8 cellular contexts compared by ENCODE assay signal in the genomic region with DNA sequence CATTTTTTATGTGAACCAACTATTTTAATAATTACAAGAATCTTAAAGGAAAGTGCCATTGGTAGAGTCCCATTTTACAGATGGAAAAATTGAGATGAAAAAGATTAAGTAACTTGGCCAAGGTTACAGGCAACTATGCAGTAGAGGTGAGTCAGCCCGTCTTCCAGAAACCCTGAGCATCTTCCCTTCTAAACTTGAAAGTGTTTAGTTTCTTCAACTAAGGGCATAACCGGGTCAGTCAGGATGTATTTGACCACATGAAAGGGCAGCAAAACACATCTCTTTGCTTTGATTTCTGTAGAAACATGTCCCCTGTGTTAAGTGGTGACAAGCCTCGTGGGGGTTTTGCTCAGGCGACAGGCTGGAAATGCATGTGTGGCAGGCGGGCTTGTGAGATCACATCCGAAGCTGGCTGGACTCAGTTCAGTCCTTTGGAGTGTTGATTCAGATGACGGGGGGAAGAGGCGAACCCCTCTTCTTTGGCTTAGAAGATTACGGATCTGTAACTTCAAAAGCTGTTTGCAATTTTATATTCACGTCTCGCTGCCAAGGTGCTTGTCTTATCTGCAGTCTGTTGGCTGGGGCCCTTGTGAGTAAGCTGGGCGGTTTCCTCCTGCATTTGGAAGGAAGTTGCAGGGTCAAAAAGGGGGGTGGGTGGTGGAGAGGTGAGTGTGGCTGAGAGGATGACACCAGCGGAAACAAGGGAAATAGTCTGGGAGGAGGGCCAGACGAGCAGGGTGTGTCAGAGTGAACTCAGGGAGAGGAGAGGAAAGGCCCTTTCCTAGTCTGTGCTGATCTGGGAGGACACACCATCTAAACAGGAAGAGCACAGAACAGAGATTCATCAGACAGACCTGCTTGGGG.
DNase-seq lines count a peak whose midpoint lies in the region; ATAC-seq and TF ChIP-seq lines count a peak whose summit lies in the region.

No MANE protein-coding gene starts in this region.

- no peak for TF ChIP-seq EP300 in suprapubic skin (IDR thresholded peaks at IDR 0.05)

- no peak overlapping the region for H3K4me3 ChIP-seq in suprapubic skin

- H3K36me3 Mint-ChIP-seq in activated CD4-positive, alpha-beta T cell treated with anti-CD3 and anti-CD28 coated beads, Interleukin-2, amount 10 ng/mL, durations not matched to agents 24 days and 14 days (ENCODE audit: low read depth) = peaks cover 1% of the 10 kb centered on the region
- no peaks in the 10 kb centered on the region for H3K36me3 Mint-ChIP-seq in nephron progenitor cell (ENCODE audit: low read depth)

- H3K4me1 Mint-ChIP-seq in activated CD4-positive, alpha-beta T cell treated with anti-CD3 and anti-CD28 coated beads, Interleukin-2, amount 10 ng/mL, durations not matched to agents 24 days and 14 days = peaks cover 71% of the 10 kb centered on the region
- H3K4me1 Mint-ChIP-seq in nephron progenitor cell = peaks cover 63% of the 10 kb centered on the region

- H3K9me3 ChIP-seq in suprapubic skin = no peaks in the 10 kb centered on the region

- H3K27me3 Mint-ChIP-seq in activated CD4-positive, alpha-beta T cell treated with anti-CD3 and anti-CD28 coated beads, Interleukin-2, amount 10 ng/mL, durations not matched to agents 24 days and 14 days = no peaks in the 10 kb centered on the region
- H3K27me3 Mint-ChIP-seq in nephron progenitor cell (ENCODE audit: low read depth, poor library complexity) = peaks cover 13% of the 10 kb centered on the region

- H3K9me3 Mint-ChIP-seq in activated CD4-positive, alpha-beta T cell treated with anti-CD3 and anti-CD28 coated beads, Interleukin-2, amount 10 ng/mL, durations not matched to agents 24 days and 14 days = no peaks in the 10 kb centered on the region
- H3K9me3 Mint-ChIP-seq in nephron progenitor cell = no peaks in the 10 kb centered on the region

- H3K27ac ChIP-seq in suprapubic skin = peak overlapping the region; percentile 65

- H3K4me1 ChIP-seq in suprapubic skin = peaks cover 38% of the 10 kb centered on the region

- peak; percentile 67 for ATAC-seq in GM18870 (IDR thresholded peaks at IDR 0.05; ENCODE audit: unreplicated experiment)

- peak overlapping the region; percentile 98 for H3K27ac Mint-ChIP-seq in activated CD4-positive, alpha-beta T cell treated with anti-CD3 and anti-CD28 coated beads, Interleukin-2, amount 10 ng/mL, durations not matched to agents 24 days and 14 days
- peak overlapping the region; percentile 62 for H3K27ac Mint-ChIP-seq in nephron progenitor cell

- WGBS in suprapubic skin = 18% methylated on average over 14 of the region's 14 CpGs

- intact Hi-C loops in activated CD4-positive, alpha-beta T cell treated with anti-CD3 and anti-CD28 coated beads, Interleukin-2, amount 10 ng/mL, durations not matched to agents 24 days and 14 days (cut with micrococcal nuclease) = loop anchor here (1.0 to 10.0 kb wide), 9 partner anchors 8 to 1207 kb away; partner anchors contain the start of genes RPS23, TMEM167A and XRCC4

- no peaks in the 10 kb centered on the region for H3K36me3 ChIP-seq in suprapubic skin

- no peak for TF ChIP-seq POLR2A in suprapubic skin (IDR thresholded peaks at IDR 0.05)

- H3K27me3 ChIP-seq in suprapubic skin = no peaks in the 10 kb centered on the region

- DNase-seq in HPDE6-E6E7 (ENCODE audit: extremely low spot score) = peak; percentile 84
- peak; percentile 93 for DNase-seq in activated CD4-positive, alpha-beta T cell treated with anti-CD3 and anti-CD28 coated beads, Interleukin-2, amount 10 ng/mL, durations not matched to agents 24 days and 14 days
- peak; percentile 89 for DNase-seq in dermis blood vessel endothelial cell
- no peak for DNase-seq in nephron progenitor cell
- DNase-seq in suprapubic skin (ENCODE audit: low spot score in 2 of 2) = peak; percentile 90
- no peak for DNase-seq in DMS53 treated with DMSO at 0.1 percent for 48 hours (lab: John Stamatoyannopoulos, UW; ENCODE audit: unreplicated experiment)
- DNase-seq in NCI-H748 (lab: John Stamatoyannopoulos, UW; ENCODE audit: unreplicated experiment) = no peak

- no peak for TF ChIP-seq CTCF in nephron progenitor cell (IDR thresholded peaks at IDR 0.05)
- no peak for TF ChIP-seq CTCF in suprapubic skin (IDR thresholded peaks at IDR 0.05)

- H3K4me3 Mint-ChIP-seq in activated CD4-positive, alpha-beta T cell treated with anti-CD3 and anti-CD28 coated beads, Interleukin-2, amount 10 ng/mL, durations not matched to agents 24 days and 14 days = peak overlapping the region; percentile 81
- peak overlapping the region; percentile 47 for H3K4me3 Mint-ChIP-seq in nephron progenitor cell

Comparison
In these comparisons a context has a peak if more than half of its experiments do, and no peak if none do; other contexts are left out.
1. DNase-seq: peak in HPDE6-E6E7 (single experiment), activated CD4-positive, alpha-beta T cell treated with anti-CD3 and anti-CD28 coated beads, Interleukin-2, amount 10 ng/mL, durations not matched to agents 24 days and 14 days (single experiment), dermis blood vessel endothelial cell (single experiment) and suprapubic skin (2 of 2); none in nephron progenitor cell (single experiment), DMS53 treated with DMSO at 0.1 percent for 48 hours (single experiment) and NCI-H748 (single experiment).